Comparison of ENCODE assay signal across 1 cellular context in genomic region chr6:70667711-70668498, GRCh38.
TF ChIP-seq lines count a peak whose summit lies in the region.

TSS of gene SMAP1 (plus strand) at chr6:70667883. CDS start at chr6:70668024, 141 bp downstream.

TF ChIP-seq in HepG2, 621 proteins besides CTCF, POLR2A, EP300 and RAD21 (continued from another document and continues in another):
- peak; percentile 93; the same call in 1 of the 2 replicates for TF ChIP-seq HINFP (CRISPR knock-in tag; IDR thresholded peaks at IDR 0.05; ENCODE audit: low read depth)
- peak; percentile 77; the same call in 1 of the 2 replicates for TF ChIP-seq HOXD1 (CRISPR knock-in tag; IDR thresholded peaks at IDR 0.05)
- TF ChIP-seq ZNF543 (CRISPR knock-in tag; IDR thresholded peaks at IDR 0.05) = peak; percentile 97
- TF ChIP-seq ZBTB8A (CRISPR knock-in tag; IDR thresholded peaks at IDR 0.05; ENCODE audit: borderline replicate concordance, low read depth) = peak; percentile 51; the same call in 1 of the 2 replicates
- TF ChIP-seq ZSCAN5A (CRISPR knock-in tag; IDR thresholded peaks at IDR 0.05; ENCODE audit: borderline replicate concordance) = peak; percentile 57; the same call in 1 of the 2 replicates
- TF ChIP-seq ETS1 (CRISPR knock-in tag; IDR thresholded peaks at IDR 0.05) = 0 out of 2 replicates have a peak, but pooled peaks have one; percentile 49
- TF ChIP-seq YY1 (IDR thresholded peaks at IDR 0.05; ENCODE audit: insufficient read depth, insufficient replicate concordance, low read depth, low read length) = peak; percentile 36
- TF ChIP-seq ZEB1 (IDR thresholded peaks at IDR 0.05; ENCODE audit: insufficient replicate concordance, low read depth) = peak; percentile 46
- peak; percentile 72 for TF ChIP-seq GMEB2 (CRISPR knock-in tag; IDR thresholded peaks at IDR 0.05; ENCODE audit: low read depth)
- 0 out of 2 replicates have a peak, but pooled peaks have one; percentile 36 for TF ChIP-seq NFIB (CRISPR knock-in tag; IDR thresholded peaks at IDR 0.05; ENCODE audit: borderline replicate concordance)
- no peak for TF ChIP-seq ZNF354B (CRISPR knock-in tag; IDR thresholded peaks at IDR 0.05)
- peak; percentile 96 for TF ChIP-seq ZBTB34 (CRISPR knock-in tag; IDR thresholded peaks at IDR 0.05)
- TF ChIP-seq ZFP91 (CRISPR knock-in tag; IDR thresholded peaks at IDR 0.05; ENCODE audit: borderline replicate concordance) = peak; percentile 95; the same call in 1 of the 2 replicates
- TF ChIP-seq HNF1A (IDR thresholded peaks at IDR 0.05; ENCODE audit: low read depth) = no peak
- TF ChIP-seq HNF1A (CRISPR knock-in tag; IDR thresholded peaks at IDR 0.05; ENCODE audit: borderline replicate concordance) = peak; percentile 66; the same call in 1 of the 2 replicates
- 0 out of 2 replicates have a peak, but pooled peaks have one; percentile 9 for TF ChIP-seq SIX4 (CRISPR knock-in tag; IDR thresholded peaks at IDR 0.05)
- TF ChIP-seq MXD3 (CRISPR knock-in tag; IDR thresholded peaks at IDR 0.05) = peak; percentile 56; the same call in 1 of the 2 replicates
- TF ChIP-seq KIAA2018 (CRISPR knock-in tag; IDR thresholded peaks at IDR 0.05; ENCODE audit: borderline replicate concordance) = peak; percentile 66; the same call in 1 of the 2 replicates
- TF ChIP-seq GABPA (IDR thresholded peaks at IDR 0.05; ENCODE audit: low read depth, low read length) = peak; percentile 59
- TF ChIP-seq GABPA (CRISPR knock-in tag; IDR thresholded peaks at IDR 0.05; ENCODE audit: low read depth) = peak; percentile 55
- peak; percentile 64; the same call in 1 of the 2 replicates for TF ChIP-seq IRF2 (CRISPR knock-in tag; IDR thresholded peaks at IDR 0.05)
- TF ChIP-seq ZNF235 (CRISPR knock-in tag; IDR thresholded peaks at IDR 0.05; ENCODE audit: borderline replicate concordance) = 0 out of 2 replicates have a peak, but pooled peaks have one; percentile 30
- 0 out of 2 replicates have a peak, but pooled peaks have one; percentile 11 for TF ChIP-seq FOXA3 (CRISPR knock-in tag; IDR thresholded peaks at IDR 0.05)
- TF ChIP-seq KLF12 (CRISPR knock-in tag; IDR thresholded peaks at IDR 0.05; ENCODE audit: borderline replicate concordance) = peak; percentile 61; the same call in 1 of the 2 replicates
- peak; percentile 91; the same call in 1 of the 2 replicates for TF ChIP-seq ZNF34 (CRISPR knock-in tag; IDR thresholded peaks at IDR 0.05; ENCODE audit: borderline replicate concordance)
- 0 out of 2 replicates have a peak, but pooled peaks have one; percentile 60 for TF ChIP-seq ZNF576 (CRISPR knock-in tag; IDR thresholded peaks at IDR 0.05)
- 0 out of 2 replicates have a peak, but pooled peaks have one; percentile 78 for TF ChIP-seq IRX3 (CRISPR knock-in tag; IDR thresholded peaks at IDR 0.05; ENCODE audit: borderline replicate concordance, low read depth)
- TF ChIP-seq ZNF207 (IDR thresholded peaks at IDR 0.05; ENCODE audit: borderline replicate concordance) = no peak
